In the genomic region with DNA sequence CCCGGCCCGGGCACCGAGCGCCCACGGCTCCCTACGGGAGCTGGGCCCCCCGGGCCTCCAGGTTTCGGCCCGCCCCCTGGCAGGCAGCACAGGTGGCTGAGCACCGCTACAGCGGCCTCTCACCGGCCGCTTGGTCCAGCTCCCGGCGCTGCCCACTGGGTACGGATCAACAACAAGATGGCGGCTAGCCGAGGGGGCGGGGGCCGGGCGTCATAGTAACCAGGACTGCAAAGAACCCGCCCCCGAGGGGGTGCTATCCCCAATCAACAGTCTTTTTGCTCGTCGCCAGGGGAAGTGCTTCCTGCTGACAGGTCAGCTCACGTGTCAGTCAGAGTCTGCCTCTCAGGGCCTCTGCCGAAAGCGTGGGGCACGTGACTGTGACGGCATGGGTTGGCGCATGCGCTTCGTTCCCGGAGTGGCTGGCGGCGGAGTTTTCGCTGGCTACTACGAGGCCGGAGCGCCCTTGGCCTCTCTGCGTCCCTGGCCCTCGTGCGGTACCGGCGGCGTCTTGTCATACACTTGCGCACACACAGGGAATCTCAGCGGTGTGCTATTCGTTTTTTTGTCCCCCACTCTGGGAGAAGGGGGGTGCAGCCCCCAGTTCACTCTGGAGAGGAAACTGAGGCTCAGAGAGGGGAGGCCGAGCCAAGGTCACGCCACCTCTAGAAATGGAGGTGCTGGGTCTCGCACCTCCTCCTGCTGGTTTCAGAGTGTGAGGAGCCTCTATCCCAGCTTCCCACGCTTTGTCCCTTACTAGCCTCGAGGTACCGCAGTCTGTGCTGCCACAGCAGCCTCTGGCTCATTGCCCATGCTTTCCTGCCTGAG, we compare ENCODE assay signal across 8 cellular contexts. TPM values are rescaled to one million over a fixed set of nuclear protein-coding genes. Genes with fewer than 3 reads are reported as not detected.
DNase-seq lines count a peak whose midpoint lies in the region; ATAC-seq and TF ChIP-seq lines count a peak whose summit lies in the region.

A gene (minus strand): TSS at position 186 of the 825 bp plus-strand sequence. CDS start 38,502 bp downstream, outside the sequence.

- H3K9me3 ChIP-seq in hepatocyte (ENCODE audit: low read depth), result no peaks in the 10 kb centered on the region

- H3K27me3 ChIP-seq in hepatocyte, result no peaks in the 10 kb centered on the region

- peak; percentile 88 for ATAC-seq in GM18508 (IDR thresholded peaks at IDR 0.05; ENCODE audit: insufficient read depth, unreplicated experiment)
- ATAC-seq in HG03025 (IDR thresholded peaks at IDR 0.05; ENCODE audit: low FRiP score, unreplicated experiment), result peak; percentile 96

- peak within 1 kb of the TSS; percentile 91 for H3K27ac ChIP-seq in hepatocyte

- H2AFZ ChIP-seq in hepatocyte, result peak within 1 kb of the TSS; percentile 80

- H3K4me1 ChIP-seq in hepatocyte (ENCODE audit: insufficient read depth), result peaks cover 11% of the 10 kb centered on the region

- DNase-seq in NCI-H2081 (lab: John Stamatoyannopoulos, UW) (peak; percentile 98 to 99), T1000 (lab: John Stamatoyannopoulos, UW) (peak; percentile 99), astrocyte of the hippocampus (ENCODE audit: low read depth, low spot score) (peak; percentile 100), hepatocyte (ENCODE audit: low spot score) (peak; percentile 100), renal cortical epithelial cell (ENCODE audit: low read depth) (peak; percentile 100), cortex of kidney (lab: John Stamatoyannopoulos, UW) (no peak)

- WGBS in hepatocyte (ENCODE audit: low lambda C conversion rate, missing lambda C conversion rate), result 12% methylated on average over 46 of the region's 55 CpGs

- peak within 1 kb of the TSS; percentile 76 for H3K4me3 ChIP-seq in hepatocyte

- H4K20me1 ChIP-seq in hepatocyte (ENCODE audit: insufficient read depth, poor library complexity, severe bottlenecking), result no peaks in the 10 kb centered on the region

- H3K79me2 ChIP-seq in hepatocyte, result peaks cover 46% of the 10 kb centered on the region

- H3K9me2 ChIP-seq in hepatocyte (replicated peaks; ENCODE audit: insufficient read depth), result no peaks in the 10 kb centered on the region

- H3K36me3 ChIP-seq in hepatocyte (replicated peaks; ENCODE audit: insufficient read depth, low read depth), result no peaks in the 10 kb centered on the region

- TF ChIP-seq CTCF in hepatocyte (IDR thresholded peaks at IDR 0.05; ENCODE audit: poor library complexity), result no peak

- H3K4me2 ChIP-seq in hepatocyte, result peak within 1 kb of the TSS; percentile 81

RNA-seq across cellular contexts. Expression of the gene that starts here (rescaled TPM):
- 32.3 and 32.6 TPM in 2 replicates for total RNA-seq in hepatocyte
- 21.6 and 23.8 TPM in 2 replicates for polyA plus RNA-seq in hepatocyte
- 31.4 and 78.5 TPM in 2 replicates for total RNA-seq in renal cortical epithelial cell
